In the genomic region with DNA sequence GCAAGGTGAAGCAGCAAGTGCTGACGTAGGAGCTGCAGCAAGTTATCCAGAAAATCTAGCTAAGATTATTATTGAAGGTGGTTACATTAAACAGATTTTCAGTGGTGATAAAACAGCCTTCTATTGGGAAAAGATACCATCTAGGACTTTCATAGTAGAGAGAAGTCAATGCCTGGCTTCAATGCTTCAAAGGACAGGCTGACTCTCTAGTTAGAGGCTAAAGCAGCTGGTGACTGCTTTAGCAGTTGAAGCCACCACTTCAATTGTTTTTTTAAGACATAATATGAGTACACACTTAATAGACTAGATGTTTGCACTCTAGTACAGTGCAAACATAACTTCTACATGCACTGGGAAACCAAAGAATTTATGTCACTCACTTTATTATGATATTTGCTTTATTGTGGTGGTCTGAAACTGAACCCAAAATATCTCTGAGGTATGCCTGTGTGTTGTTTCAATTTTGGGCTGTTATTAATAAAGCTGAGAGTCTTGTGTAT, we compare ENCODE assay signal across 18 cellular contexts.
DNase-seq lines count a peak whose midpoint lies in the region; TF ChIP-seq lines count a peak whose summit lies in the region.
"Had no signal": no experiment of that assay in that cellular context is flagged by ENCODE, and none has a peak within 500 bp of the region (broad histone marks: within the 10 kb centered on the region; RNA-seq: fewer than 3 reads in every experiment).

No MANE protein-coding gene starts in this region.

- DNase-seq in NCI-H1417 (lab: John Stamatoyannopoulos, UW) (peak in 2 of 3 experiments; percentile 54 to 75), NCI-H1417 treated with DMSO at 0.1 percent for 48 hours (lab: John Stamatoyannopoulos, UW) (no peak), DMS79 (lab: John Stamatoyannopoulos, UW) (peak; percentile 34), NCI-H2196 treated with DMSO at 0.1 percent for 48 hours (lab: John Stamatoyannopoulos, UW; ENCODE audit: unreplicated experiment) (peak; percentile 32), SHP77 treated with DMSO at 0.1 percent for 48 hours (lab: John Stamatoyannopoulos, UW) (peak; percentile 99), NCI-H524 (lab: John Stamatoyannopoulos, UW) (no peak), A673 (ENCODE audit: low spot score) (no peak)
- no peak for DNase-seq in activated naive CD8-positive, alpha-beta T cell treated with anti-CD3 and anti-CD28 coated beads for 36 hours
- DNase-seq: Caco-2, MG63, NCI-H1436, NCI-H2171, T-cell, T1000 had no signal

- CTCF ChIA-PET in A673 (lab: Charles Lee): no interaction called here

- H3K9me3 Mint-ChIP-seq in activated naive CD8-positive, alpha-beta T cell treated with anti-CD3 and anti-CD28 coated beads for 36 hours: peaks cover 8% of the 10 kb centered on the region
- H3K9me3 Mint-ChIP-seq: GM23338 had no signal

- BruUV-seq in A673 (replicated peaks; lab: Mats Ljungman, UMichigan): no TSS peak

- no peak overlapping the region for H3K27ac ChIP-seq in A673 (ENCODE audit: low read depth, low read length, poor library complexity, severe bottlenecking)
- H3K27ac ChIP-seq: KMS-11, RWPE1, SK-N-MC had no signal

- no peaks in the 10 kb centered on the region for H3K36me3 Mint-ChIP-seq in activated naive CD8-positive, alpha-beta T cell treated with anti-CD3 and anti-CD28 coated beads for 36 hours
- H3K36me3 Mint-ChIP-seq: T-cell had no signal

- no peaks in the 10 kb centered on the region for H3K4me1 ChIP-seq in A673 (ENCODE audit: insufficient read depth, low read length, poor library complexity, severe bottlenecking)
- H3K4me1 ChIP-seq: Caco-2 had no signal

- TF ChIP-seq CTCF in A673 (conservative IDR thresholded peaks at IDR 0.05; ENCODE audit: low read depth, low read length): no peak

- no peaks in the 10 kb centered on the region for H3K4me1 Mint-ChIP-seq in activated naive CD8-positive, alpha-beta T cell treated with anti-CD3 and anti-CD28 coated beads for 36 hours
- H3K4me1 Mint-ChIP-seq: GM23338, T-cell had no signal

- H3K27me3 ChIP-seq in A673 (replicated peaks; ENCODE audit: insufficient read depth, low read depth, low read length, poor library complexity): no peaks in the 10 kb centered on the region
- H3K27me3 ChIP-seq: MG63 had no signal

- H3K4me3 ChIP-seq in A673 (ENCODE audit: low read depth, low read length, poor library complexity, severe bottlenecking): no peak overlapping the region
- H3K4me3 ChIP-seq: GM23338, MG63, SK-N-MC had no signal

- POLR2A ChIA-PET in A673 (lab: Charles Lee; ENCODE audit: low non-redundant PET): no interaction called here

- H3K4me3 Mint-ChIP-seq in activated naive CD8-positive, alpha-beta T cell treated with anti-CD3 and anti-CD28 coated beads for 36 hours: no peak overlapping the region
- H3K4me3 Mint-ChIP-seq: GM23338, T-cell had no signal

- intact Hi-C loops in A673 (cut with micrococcal nuclease; ENCODE audit: unreplicated experiment): no loop called here

- H3K27me3 Mint-ChIP-seq in activated naive CD8-positive, alpha-beta T cell treated with anti-CD3 and anti-CD28 coated beads for 36 hours: no peaks in the 10 kb centered on the region
- H3K27me3 Mint-ChIP-seq: T-cell had no signal

- H3K9me3 ChIP-seq in A673 (ENCODE audit: low read depth, low read length, poor library complexity, severe bottlenecking): peaks cover 3% of the 10 kb centered on the region
- H3K9me3 ChIP-seq: Caco-2, MG63 had no signal

- H3K27ac Mint-ChIP-seq in activated naive CD8-positive, alpha-beta T cell treated with anti-CD3 and anti-CD28 coated beads for 36 hours: no peak overlapping the region
- H3K27ac Mint-ChIP-seq: GM23338, T-cell had no signal

- no peaks in the 10 kb centered on the region for H3K36me3 ChIP-seq in A673 (ENCODE audit: insufficient read depth, low read length, poor library complexity, severe bottlenecking)
- H3K36me3 ChIP-seq: MG63 had no signal

Comparison
In these comparisons a context has a peak if more than half of its experiments do, and no peak if none do; other contexts are left out.
1. DNase-seq: peak in NCI-H1417 (2 of 3), DMS79 (single experiment), NCI-H2196 treated with DMSO at 0.1 percent for 48 hours (single experiment) and SHP77 treated with DMSO at 0.1 percent for 48 hours (single experiment); none in NCI-H1417 treated with DMSO at 0.1 percent for 48 hours (single experiment), NCI-H524 (0 of 2), A673 (single experiment) and activated naive CD8-positive, alpha-beta T cell treated with anti-CD3 and anti-CD28 coated beads for 36 hours (single experiment).